8 cellular contexts compared by ENCODE assay signal in genomic region chr10:3850999-3851937, GRCh38.
DNase-seq lines count a peak whose midpoint lies in the region; ATAC-seq, FAIRE-seq and TF ChIP-seq lines count a peak whose summit lies in the region.

No MANE protein-coding gene starts in this region.

- H3K27ac ChIP-seq in SJSA1 (peak overlapping the region; percentile 93), pancreas (peak overlapping the region; percentile 60 to 96 (median 84))

- no peaks in the 10 kb centered on the region for H3K9me3 Mint-ChIP-seq in Calu3 (ENCODE audit: low read depth, unreplicated experiment)

- H3K27me3 Mint-ChIP-seq in Calu3 (ENCODE audit: unreplicated experiment): no peaks in the 10 kb centered on the region

- H3K36me3 ChIP-seq in SJSA1 (no peaks in the 10 kb centered on the region), pancreas (no peaks in the 10 kb centered on the region)

- peak overlapping the region; percentile 55 for H3K4me3 Mint-ChIP-seq in Calu3 (ENCODE audit: low read depth, unreplicated experiment)

- H3K9me3 ChIP-seq in SJSA1 (replicated peaks): no peaks in the 10 kb centered on the region
- no peaks in the 10 kb centered on the region for H3K9me3 ChIP-seq in pancreas

- CTCF ChIA-PET in Calu3 (lab: Charles Lee): interaction anchor here (0.6 to 3.5 kb wide), 15 partner anchors 15 to 919 kb away, joined by 3 to 19 read pairs (median 5); partner anchors contain the start of gene KLF6

- H3K4me1 ChIP-seq in SJSA1 (replicated peaks) (peaks cover 40% of the 10 kb centered on the region), pancreas (peaks cover 20 to 34% (median 28%) of the 10 kb centered on the region in 3 donors)

- intact Hi-C loops in Calu3 (cut with micrococcal nuclease; ENCODE audit: unreplicated experiment): no loop called here
- intact Hi-C loops in pancreas (cut with DNase I): no loop called here

- TSS peak; percentile 86 for BruUV-seq in Calu3 (replicated peaks; lab: Mats Ljungman, UMichigan)

- H3K36me3 Mint-ChIP-seq in Calu3 (ENCODE audit: insufficient read depth, unreplicated experiment): peaks cover 34% of the 10 kb centered on the region

- ATAC-seq in HG02588 (IDR thresholded peaks at IDR 0.05; ENCODE audit: unreplicated experiment) (peak; percentile 33), esophagus mucosa (peak; percentile 85), pancreas (peak; percentile 36 to 68 (median 57)), GM19397 (IDR thresholded peaks at IDR 0.05; ENCODE audit: unreplicated experiment) (no peak)

- WGBS in pancreas, 2 donors: 50 to 55% methylated on average over 9 of the region's 9 CpGs

- H3K27me3 ChIP-seq in SJSA1 (replicated peaks) (no peaks in the 10 kb centered on the region), pancreas (no peaks in the 10 kb centered on the region)

- TF ChIP-seq CTCF in Calu3 (IDR thresholded peaks at IDR 0.05; ENCODE audit: unreplicated experiment): no peak
- no peak for TF ChIP-seq CTCF in pancreas (IDR thresholded peaks at IDR 0.05)

- H3K27ac Mint-ChIP-seq in Calu3 (ENCODE audit: unreplicated experiment): peak overlapping the region; percentile 97

- H3K4me3 ChIP-seq in SJSA1 (no peak overlapping the region), pancreas (no peak overlapping the region)

- DNase-seq in Calu3: no peak
- peak in 1 of 2 experiments; percentile 76 for DNase-seq in SJSA1 (ENCODE audit: low read depth in 1 of 2, low spot score in 2 of 2)
- no peak for DNase-seq in pancreas
- DNase-seq in frontal cortex (ENCODE audit: low spot score in 2 of 2): no peak
- DNase-seq in activated gamma-delta T cell (lab: John Stamatoyannopoulos, UW): no peak

- peak; percentile 45 for FAIRE-seq in pancreas (lab: Jason Lieb, UNC)
- no peak for FAIRE-seq in frontal cortex (lab: Jason Lieb, UNC)

- peaks cover 46% of the 10 kb centered on the region for H3K4me1 Mint-ChIP-seq in Calu3 (ENCODE audit: low read depth, unreplicated experiment)
